In genomic region chr11:31996159-31996881, GRCh38 we compare ENCODE assay signal across 25 cellular contexts.
DNase-seq lines count a peak whose midpoint lies in the region; ATAC-seq and TF ChIP-seq lines count a peak whose summit lies in the region.
"Had no signal": no experiment of that assay in that cellular context is flagged by ENCODE, and none has a peak within 500 bp of the region (broad histone marks: within the 10 kb centered on the region; RNA-seq: fewer than 3 reads in every experiment).

No MANE protein-coding gene starts in this region.

- ATAC-seq in GM19351 (IDR thresholded peaks at IDR 0.05; ENCODE audit: unreplicated experiment) = peak; percentile 41
- no peak for ATAC-seq in GM18511 (IDR thresholded peaks at IDR 0.05; ENCODE audit: unreplicated experiment)
- ATAC-seq: activated naive CD8-positive, alpha-beta T cell treated with anti-CD3 and anti-CD28 coated beads, Interleukin-2, amount 50 U/mL, for 24 hours had no signal

- H3K27ac ChIP-seq in CD4-positive, alpha-beta memory T cell (ENCODE audit: low read depth, low read length) = no peak overlapping the region
- H3K27ac ChIP-seq: breast epithelium, epithelial cell of prostate, prostate gland, stomach had no signal

- H3K27me3 ChIP-seq in CD4-positive, alpha-beta memory T cell (ENCODE audit: insufficient read depth, low read length) = no peaks in the 10 kb centered on the region
- no peaks in the 10 kb centered on the region for H3K27me3 ChIP-seq in endocrine pancreas (ENCODE audit: control insufficient read depth, insufficient read depth, low read length)

- H3K9me3 ChIP-seq in CD4-positive, alpha-beta memory T cell (ENCODE audit: control insufficient read depth in 1 of 2, low read length in 2 of 2) = no peaks in the 10 kb centered on the region
- no peaks in the 10 kb centered on the region for H3K9me3 ChIP-seq in endocrine pancreas (ENCODE audit: control insufficient read depth, low read length)
- H3K9me3 ChIP-seq: breast epithelium, Caco-2, prostate gland, stomach had no signal

- no peak for DNase-seq in CD4-positive, alpha-beta memory T cell
- DNase-seq in NCI-H2171 treated with DMSO at 0.1 percent for 48 hours (lab: John Stamatoyannopoulos, UW) (peak; percentile 69), glomerular visceral epithelial cell (ENCODE audit: extremely low spot score) (no peak), foreskin fibroblast (no peak)
- DNase-seq in stimulated activated CD4-positive, alpha-beta T cell treated with anti-CD3 and anti-CD28 coated beads, Interleukin-12 subunit alpha, Interleukin-12 subunit beta, amount 100 ng/mL, for 4 hours = no peak
- DNase-seq: activated effector memory CD4-positive, alpha-beta T cell treated with Interleukin-2 at 50 U/mL for 16 hours; activated naive CD8-positive, alpha-beta T cell treated with anti-CD3 and anti-CD28 coated beads, Interleukin-2, amount 50 U/mL, for 24 hours; Caco-2; foreskin melanocyte; kidney glomerular epithelial cell; mesendoderm; NCI-H1105 treated with DMSO at 0.1 percent for 48 hours; NCI-H774; nephron progenitor cell; stimulated activated CD4-positive, alpha-beta T cell treated with anti-CD3 and anti-CD28 coated beads, Interleukin-2, amount 100 ng/mL, for 24 hours; stomach; trophoblast cell had no signal

- no peaks in the 10 kb centered on the region for H3K9me3 Mint-ChIP-seq in CD4-positive, alpha-beta memory T cell
- H3K9me3 Mint-ChIP-seq: activated naive CD8-positive, alpha-beta T cell treated with anti-CD3 and anti-CD28 coated beads, Interleukin-2, amount 50 U/mL, for 24 hours; dendritic cell treated with granulocyte-macrophage colony-stimulating factor and Interleukin-4, amounts not matched to agents 40 ng/mL and 50 ng/mL, for 4 days; nephron progenitor cell; T-helper 2 cell treated with Interferon-gamma antibody and Interleukin-4, amounts not matched to agents 5 μg/mL and 100 μg/mL, for 36 hours had no signal

- no peaks in the 10 kb centered on the region for H3K36me3 ChIP-seq in CD4-positive, alpha-beta memory T cell (ENCODE audit: insufficient read depth, low read length)
- H3K36me3 ChIP-seq in endocrine pancreas (ENCODE audit: control insufficient read depth, insufficient read depth, low read length) = no peaks in the 10 kb centered on the region
- H3K36me3 ChIP-seq: breast epithelium, prostate gland, stomach had no signal

- POLR2A ChIA-PET in CD4-positive, alpha-beta memory T cell (lab: Charles Lee; ENCODE audit: partially characterized antibody) = no interaction called here

- H3K27me3 Mint-ChIP-seq in CD4-positive, alpha-beta memory T cell = peaks cover 0 to 10% of the 10 kb centered on the region in 2 donors
- H3K27me3 Mint-ChIP-seq: activated naive CD8-positive, alpha-beta T cell treated with anti-CD3 and anti-CD28 coated beads, Interleukin-2, amount 50 U/mL, for 24 hours; dendritic cell treated with granulocyte-macrophage colony-stimulating factor and Interleukin-4, amounts not matched to agents 40 ng/mL and 50 ng/mL, for 4 days had no signal

- no peaks in the 10 kb centered on the region for H3K36me3 Mint-ChIP-seq in CD4-positive, alpha-beta memory T cell

- CTCF ChIA-PET in CD4-positive, alpha-beta memory T cell (lab: Charles Lee; ENCODE audit: partially characterized antibody) = interaction anchor here (1.0 to 1.3 kb wide), 2 partner anchors 11 to 38 kb away, joined by 4 read pairs; no protein-coding TSS in a partner anchor

- H3K4me3 ChIP-seq in CD4-positive, alpha-beta memory T cell (ENCODE audit: low read length in 2 of 2) = no peak overlapping the region
- H3K4me3 ChIP-seq in endocrine pancreas (ENCODE audit: control insufficient read depth, insufficient read depth, low read length) (peak overlapping the region; percentile 87), foreskin fibroblast (ENCODE audit: low read depth in 1 of 2, low read length in 2 of 2) (no peak overlapping the region)
- H3K4me3 ChIP-seq: breast epithelium, prostate gland, stomach had no signal

- intact Hi-C loops in CD4-positive, alpha-beta memory T cell (cut with micrococcal nuclease) = no loop called here

- H3K9ac ChIP-seq in endocrine pancreas (ENCODE audit: control insufficient read depth, insufficient read depth, low read length) = no peak overlapping the region

- no peak for TF ChIP-seq CTCF in foreskin fibroblast (IDR thresholded peaks at IDR 0.05; ENCODE audit: low read depth, low read length)

- H3K4me1 ChIP-seq in CD4-positive, alpha-beta memory T cell (ENCODE audit: insufficient read depth, low read length) = peaks cover 17% of the 10 kb centered on the region
- H3K4me1 ChIP-seq in endocrine pancreas (ENCODE audit: control insufficient read depth, insufficient read depth, low read length) = peaks cover 3% of the 10 kb centered on the region
- H3K4me1 ChIP-seq: breast epithelium, Caco-2, prostate gland, stomach had no signal

- peak overlapping the region in 5 of 8 donors; percentile 42 to 84 (median 50) for H3K4me3 Mint-ChIP-seq in CD4-positive, alpha-beta memory T cell
- H3K4me3 Mint-ChIP-seq: dendritic cell treated with granulocyte-macrophage colony-stimulating factor and Interleukin-4, amounts not matched to agents 40 ng/mL and 50 ng/mL, for 4 days; nephron progenitor cell had no signal

- peaks cover 14 to 26% (median 17%) of the 10 kb centered on the region in 4 donors for H3K4me1 Mint-ChIP-seq in CD4-positive, alpha-beta memory T cell
- H3K4me1 Mint-ChIP-seq: nephron progenitor cell had no signal

- H3K27ac Mint-ChIP-seq in CD4-positive, alpha-beta memory T cell = peak overlapping the region in 2 of 7 donors; percentile 43 to 52
- H3K27ac Mint-ChIP-seq: activated naive CD8-positive, alpha-beta T cell treated with anti-CD3 and anti-CD28 coated beads, Interleukin-2, amount 50 U/mL, for 24 hours; dendritic cell treated with granulocyte-macrophage colony-stimulating factor and Interleukin-4, amounts not matched to agents 40 ng/mL and 50 ng/mL, for 4 days; nephron progenitor cell had no signal
